ENCODE assay signal across 18 cellular contexts in genomic region chr4:127309360-127310095, GRCh38.
DNase-seq lines count a peak whose midpoint lies in the region; ATAC-seq and TF ChIP-seq lines count a peak whose summit lies in the region.
"Had no signal": no experiment of that assay in that cellular context is flagged by ENCODE, and none has a peak within 500 bp of the region (broad histone marks: within the 10 kb centered on the region; RNA-seq: fewer than 3 reads in every experiment).

No MANE protein-coding gene starts in this region.

- H3K27me3 ChIP-seq in gastroesophageal sphincter (no peaks in the 10 kb centered on the region), vagina (no peaks in the 10 kb centered on the region), dorsolateral prefrontal cortex (no peaks in the 10 kb centered on the region)
- H3K27me3 ChIP-seq: colonic mucosa had no signal

- H3K4me3 ChIP-seq in HFF-Myc (replicated peaks; ENCODE audit: low read depth, low read length) (no peak overlapping the region), gastroesophageal sphincter (no peak overlapping the region), vagina (no peak overlapping the region), dorsolateral prefrontal cortex (no peak overlapping the region)
- H3K4me3 ChIP-seq: colonic mucosa had no signal

- intact Hi-C loops in vagina (cut with DNase I): no loop called here
- intact Hi-C loops in dorsolateral prefrontal cortex (cut with DNase I): no loop called here

- peak; percentile 22 for ATAC-seq in gastroesophageal sphincter
- ATAC-seq in activated T-cell treated with anti-CD3 and anti-CD28 coated beads, Interleukin-2, amount 50 U/mL, for 4 hours: no peak
- ATAC-seq: activated T-helper 17 cell treated with anti-CD3 and anti-CD28 coated beads, Interleukin-2, amount 50 U/mL, for 72 hours; left lobe of liver had no signal

- H3K36me3 ChIP-seq in gastroesophageal sphincter: no peaks in the 10 kb centered on the region
- H3K36me3 ChIP-seq in vagina: no peaks in the 10 kb centered on the region
- H3K36me3 ChIP-seq: colonic mucosa had no signal

- no peaks in the 10 kb centered on the region for H3K4me1 Mint-ChIP-seq in activated T-cell treated with anti-CD3 and anti-CD28 coated beads, Interleukin-2, amount 50 U/mL, for 4 hours (ENCODE audit: low read depth)
- H3K4me1 Mint-ChIP-seq: activated T-helper 17 cell treated with anti-CD3 and anti-CD28 coated beads, Interleukin-2, amount 50 U/mL, for 72 hours; CD4-positive, CD25-positive, alpha-beta regulatory T cell had no signal

- H3K27me3 Mint-ChIP-seq in activated T-cell treated with anti-CD3 and anti-CD28 coated beads, Interleukin-2, amount 50 U/mL, for 4 hours (ENCODE audit: low read depth): no peaks in the 10 kb centered on the region
- H3K27me3 Mint-ChIP-seq: activated CD4-positive, alpha-beta memory T cell treated with anti-CD3 and anti-CD28 coated beads for 36 hours; activated T-helper 17 cell treated with anti-CD3 and anti-CD28 coated beads, Interleukin-2, amount 50 U/mL, for 72 hours; CD4-positive, CD25-positive, alpha-beta regulatory T cell had no signal

- TF ChIP-seq POLR2A in gastroesophageal sphincter (IDR thresholded peaks at IDR 0.05) (no peak), vagina (IDR thresholded peaks at IDR 0.05) (no peak)

- TF ChIP-seq CTCF in HFF-Myc (IDR thresholded peaks at IDR 0.05; ENCODE audit: low read depth, low read length, missing control alignments): no peak
- TF ChIP-seq CTCF in gastroesophageal sphincter (IDR thresholded peaks at IDR 0.05): no peak
- no peak for TF ChIP-seq CTCF in vagina (IDR thresholded peaks at IDR 0.05)
- TF ChIP-seq CTCF in dorsolateral prefrontal cortex (IDR thresholded peaks at IDR 0.05 in 54 of 56, conservative IDR thresholded peaks at IDR 0.05 in 2 of 56; ENCODE audit: low read depth in 1 of 56, partially characterized antibody in 56 of 56): no peak

- no peak overlapping the region for H3K4me3 Mint-ChIP-seq in activated T-cell treated with anti-CD3 and anti-CD28 coated beads, Interleukin-2, amount 50 U/mL, for 4 hours
- H3K4me3 Mint-ChIP-seq: activated CD4-positive, alpha-beta memory T cell treated with anti-CD3 and anti-CD28 coated beads for 36 hours; activated T-helper 17 cell treated with anti-CD3 and anti-CD28 coated beads, Interleukin-2, amount 50 U/mL, for 72 hours; CD4-positive, CD25-positive, alpha-beta regulatory T cell had no signal

- H3K27ac ChIP-seq in gastroesophageal sphincter: no peak overlapping the region
- peak overlapping the region; percentile 16 for H3K27ac ChIP-seq in vagina
- H3K27ac ChIP-seq in dorsolateral prefrontal cortex: no peak overlapping the region
- H3K27ac ChIP-seq: colonic mucosa had no signal

- 63 to 92% methylated on average over 3 of the region's 3 CpGs for WGBS in gastroesophageal sphincter (ENCODE audit: low coverage in 1 of 2), 2 donors

- no peaks in the 10 kb centered on the region for H3K36me3 Mint-ChIP-seq in activated T-cell treated with anti-CD3 and anti-CD28 coated beads, Interleukin-2, amount 50 U/mL, for 4 hours (ENCODE audit: insufficient read depth)
- H3K36me3 Mint-ChIP-seq: activated CD4-positive, alpha-beta memory T cell treated with anti-CD3 and anti-CD28 coated beads for 36 hours; CD4-positive, CD25-positive, alpha-beta regulatory T cell had no signal

- no peak for TF ChIP-seq EP300 in gastroesophageal sphincter (IDR thresholded peaks at IDR 0.05)

- H3K9me3 ChIP-seq in gastroesophageal sphincter (peaks cover 0 to 23% (median 0%) of the 10 kb centered on the region in 3 donors), vagina (no peaks in the 10 kb centered on the region)
- H3K9me3 ChIP-seq: colonic mucosa had no signal

- H3K9me3 Mint-ChIP-seq in activated T-cell treated with anti-CD3 and anti-CD28 coated beads, Interleukin-2, amount 50 U/mL, for 4 hours: peaks cover 41% of the 10 kb centered on the region

- DNase-seq in HFF-Myc (ENCODE audit: extremely low read depth, low read depth) (peak; percentile 39), astrocyte of the hippocampus (ENCODE audit: low read depth, low spot score) (peak; percentile 41), vagina (ENCODE audit: extremely low spot score in 2 of 2) (no peak), kidney tubule cell (ENCODE audit: low spot score) (no peak), dorsolateral prefrontal cortex (no peak)
- DNase-seq in activated T-cell treated with anti-CD3 and anti-CD28 coated beads, Interleukin-2, amount 50 U/mL, for 4 hours: no peak
- DNase-seq: activated CD4-positive, alpha-beta memory T cell treated with anti-CD3 and anti-CD28 coated beads for 36 hours; amygdala; CD4-positive, CD25-positive, alpha-beta regulatory T cell; colonic mucosa; hippocampal formation; NCI-H187; NCI-H510A; posterior cingulate gyrus; substantia nigra had no signal

- H3K4me1 ChIP-seq in gastroesophageal sphincter (no peaks in the 10 kb centered on the region), vagina (no peaks in the 10 kb centered on the region)
- H3K4me1 ChIP-seq: colonic mucosa had no signal

Comparison
In these comparisons a context has a peak if more than half of its experiments do, and no peak if none do; other contexts are left out.
1. DNase-seq: peak in HFF-Myc (single experiment) and astrocyte of the hippocampus (single experiment); none in vagina (0 of 2), activated T-cell treated with anti-CD3 and anti-CD28 coated beads, Interleukin-2, amount 50 U/mL, for 4 hours (single experiment), kidney tubule cell (single experiment) and dorsolateral prefrontal cortex (0 of 10).